21 cellular contexts compared by ENCODE assay signal in genomic region chr12:62379723-62380045, GRCh38.
"Had no signal": no experiment of that assay in that cellular context is flagged by ENCODE, and none has a peak within 500 bp of the region (broad histone marks: within the 10 kb centered on the region; RNA-seq: fewer than 3 reads in every experiment).

No MANE protein-coding gene starts in this region.

- H3K27ac Mint-ChIP-seq: mesothelial cell of epicardium, WTC11 had no signal

- H3K4me1 ChIP-seq: heart left ventricle, prostate gland, testis had no signal

- H3K27me3 Mint-ChIP-seq: activated T-cell treated with anti-CD3 and anti-CD28 coated beads, Interleukin-2, amount 50 U/mL, for 24 hours had no signal

- DNase-seq: activated CD8-positive, alpha-beta memory T cell treated with anti-CD3 and anti-CD28 coated beads for 24 hours; activated CD8-positive, alpha-beta memory T cell treated with anti-CD3 and anti-CD28 coated beads, Interleukin-2, amount 50 U/mL, for 4 hours; activated effector memory CD4-positive, alpha-beta T cell treated with Interleukin-2 at 50 U/mL for 16 hours; activated T-cell treated with anti-CD3 and anti-CD28 coated beads, Interleukin-2, amount 50 U/mL, for 24 hours; amygdala; heart left ventricle; left ventricle myocardium superior; mammary epithelial cell; ovary; stimulated activated CD4-positive, alpha-beta T cell treated with anti-CD3 and anti-CD28 coated beads, Interleukin-2, amount 100 ng/mL, for 48 hours; stimulated activated CD8-positive, alpha-beta memory T cell treated with anti-CD3 and anti-CD28 coated beads, Interleukin-4, amount 100 ng/mL, for 48 hours; stimulated activated naive CD4-positive, alpha-beta T cell; testis; trophoblast cell had no signal

- H3K9me3 ChIP-seq: heart left ventricle, neutrophil, ovary, prostate gland, testis had no signal

- H3K9me3 Mint-ChIP-seq: activated naive CD4-positive, alpha-beta T cell treated with anti-CD3 and anti-CD28 coated beads, Interleukin-2, amount 50 U/mL, for 72 hours; activated T-cell treated with anti-CD3 and anti-CD28 coated beads, Interleukin-2, amount 50 U/mL, for 24 hours; mesothelial cell of epicardium; nephron; WTC11 had no signal

- H3K4me3 ChIP-seq: heart left ventricle, ovary, prostate gland, testis had no signal

- ATAC-seq: heart left ventricle, left ventricle myocardium superior, WTC11 had no signal

- H3K36me3 ChIP-seq: ovary, prostate gland had no signal

- H3K27me3 ChIP-seq: heart left ventricle, neutrophil, ovary, testis had no signal

- H3K27ac ChIP-seq: epithelial cell of prostate, heart left ventricle, neutrophil, ovary, prostate gland, testis had no signal

- H3K4me1 Mint-ChIP-seq: mesothelial cell of epicardium, WTC11 had no signal

- H3K4me3 Mint-ChIP-seq: activated T-cell treated with anti-CD3 and anti-CD28 coated beads, Interleukin-2, amount 50 U/mL, for 24 hours; mesothelial cell of epicardium; nephron; WTC11 had no signal

- H3K36me3 Mint-ChIP-seq: WTC11 had no signal
